In the genomic region with DNA sequence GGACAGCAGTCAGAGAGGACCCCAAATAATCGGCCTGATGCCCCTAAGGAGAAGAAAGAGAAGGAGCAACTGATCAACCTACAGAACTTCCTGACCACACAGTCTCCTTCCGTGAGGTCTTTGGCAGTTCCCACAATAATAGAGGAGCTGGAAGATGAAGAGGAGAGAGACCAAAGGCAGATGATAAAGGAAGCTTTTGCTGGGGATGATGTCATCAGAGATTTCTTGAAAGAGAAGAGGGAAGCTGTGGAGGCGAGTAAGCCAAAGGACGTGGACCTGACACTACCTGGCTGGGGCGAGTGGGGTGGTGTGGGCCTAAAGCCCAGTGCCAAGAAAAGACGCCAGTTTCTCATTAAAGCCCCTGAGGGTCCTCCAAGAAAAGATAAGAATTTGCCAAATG, we compare ENCODE assay signal across 4 cellular contexts. TPM values are rescaled to one million over a fixed set of nuclear protein-coding genes. Genes with fewer than 3 reads are reported as not detected.
A peak's percentile ranks its signal among the peaks of the same experiment; 100 is the strongest.
DNase-seq lines count a peak whose midpoint lies in the region; ATAC-seq, FAIRE-seq and TF ChIP-seq lines count a peak whose summit lies in the region.
"Not testable (repeated sequence)": the region's sequence is repeated elsewhere in the genome, so short reads cannot be mapped to it uniquely, and the experiment has no call there.

No MANE protein-coding gene starts in this region.

- H4K8ac ChIP-seq in IMR-90 (ENCODE audit: low read depth in 2 of 2, low read length in 2 of 2) = not testable (repeated sequence)

- FAIRE-seq in K562 (lab: Jason Lieb, UNC) = not testable (repeated sequence)

- H3K4me3 ChIP-seq in IMR-90 (ENCODE audit: insufficient read depth, low read depth, low read length); K562: not testable (repeated sequence)

- H3K9me3 ChIP-seq in IMR-90 (ENCODE audit: control insufficient read depth, insufficient read depth, low read length); K562 (replicated peaks; ENCODE audit: control insufficient read depth, insufficient read depth, low read depth, low read length): not testable (repeated sequence)

- H3K36me3 ChIP-seq in IMR-90 (ENCODE audit: control insufficient read depth, insufficient read depth, low read length) (peaks cover 15% of the 10 kb centered on the region), K562 (ENCODE audit: control insufficient read depth, insufficient read depth, low read length) (peaks cover 32% of the 10 kb centered on the region; the same call in 2 of the 3 replicates)

- H3K36me3 Mint-ChIP-seq in central memory CD8-positive, alpha-beta T cell (ENCODE audit: insufficient read depth) = peaks cover 14% of the 10 kb centered on the region
- peaks cover 50% of the 10 kb centered on the region for H3K36me3 Mint-ChIP-seq in neural crest cell (ENCODE audit: low read depth)

- not testable (repeated sequence) for H3K18ac ChIP-seq in IMR-90 (ENCODE audit: low read depth, low read length)

- H2BK120ac ChIP-seq in IMR-90 (ENCODE audit: low read depth, low read length) = not testable (repeated sequence)

- in situ Hi-C loops in IMR-90 (cut with MboI; ENCODE audit: low sequenced_read_pairs); K562 (cut with MboI): not testable (repeated sequence)

- H3K27ac Mint-ChIP-seq in central memory CD8-positive, alpha-beta T cell (ENCODE audit: low read depth) = peak overlapping the region; percentile 64
- H3K27ac Mint-ChIP-seq in neural crest cell (ENCODE audit: unreplicated experiment) = peak overlapping the region; percentile 53

- not testable (repeated sequence) for TF ChIP-seq RAD21 in IMR-90 (IDR thresholded peaks at IDR 0.05; ENCODE audit: low read length); K562 (CRISPR knock-in tag; conservative IDR thresholded peaks at IDR 0.05 in 1 of 2, IDR thresholded peaks at IDR 0.05 in 1 of 2)

- H4K5ac ChIP-seq in IMR-90 (ENCODE audit: low read depth, low read length) = not testable (repeated sequence)

- H2BK20ac ChIP-seq in IMR-90 (ENCODE audit: low read depth, low read length) = not testable (repeated sequence)

- H2AK9ac ChIP-seq in IMR-90 (replicated peaks; ENCODE audit: low read depth, low read length, poor library complexity) = not testable (repeated sequence)

- H3K23ac ChIP-seq in IMR-90 (ENCODE audit: low read depth, low read length) = not testable (repeated sequence)

- TF ChIP-seq POLR2A in IMR-90 (IDR thresholded peaks at IDR 0.05; ENCODE audit: low read depth, low read length); K562 (conservative IDR thresholded peaks at IDR 0.05): not testable (repeated sequence)

- not testable (repeated sequence) for H4K91ac ChIP-seq in IMR-90 (ENCODE audit: insufficient read depth, low read depth, low read length)

- not testable (repeated sequence) for H3K27me3 Mint-ChIP-seq in central memory CD8-positive, alpha-beta T cell; neural crest cell (ENCODE audit: low read depth)

- H3K9ac ChIP-seq in IMR-90 (ENCODE audit: low read depth, low read length); K562 (ENCODE audit: insufficient read depth in 1 of 2, low read depth in 2 of 2, low read length in 2 of 2): not testable (repeated sequence)

- not testable (repeated sequence) for ATAC-seq in IMR-90 (ENCODE audit: low read depth); K562; central memory CD8-positive, alpha-beta T cell (replicated peaks; ENCODE audit: extremely low read depth, poor library complexity, severe bottlenecking)

- H2AK5ac ChIP-seq in IMR-90 (ENCODE audit: low read depth, low read length) = not testable (repeated sequence)

- not testable (repeated sequence) for H2BK5ac ChIP-seq in IMR-90 (ENCODE audit: low read depth, low read length, poor library complexity, severe bottlenecking)

- not testable (repeated sequence) for H4K20me1 ChIP-seq in IMR-90 (ENCODE audit: insufficient read depth, low read length); K562 (replicated peaks; ENCODE audit: control insufficient read depth, insufficient read depth, low read length)

- POLR2A ChIA-PET in IMR-90 (lab: Charles Lee; ENCODE audit: unreplicated experiment); K562 (lab: Yijun Ruan, JAX): not testable (repeated sequence)

- H3K4ac ChIP-seq in IMR-90 (ENCODE audit: low read depth, low read length) = not testable (repeated sequence)

- DNase-seq in IMR-90; K562 (ENCODE audit: extremely low read depth in 1 of 4, low spot score in 3 of 4); central memory CD8-positive, alpha-beta T cell (ENCODE audit: low spot score in 2 of 2); neural crest cell (ENCODE audit: low read depth, low spot score): not testable (repeated sequence)

- H3K27me3 ChIP-seq in IMR-90 (ENCODE audit: control insufficient read depth, insufficient read depth, low read length); K562 (ENCODE audit: control insufficient read depth in 2 of 2, insufficient read depth in 2 of 2, low read length in 2 of 2): not testable (repeated sequence)

- H2BK15ac ChIP-seq in IMR-90 (ENCODE audit: low read depth, low read length) = not testable (repeated sequence)

- CTCF ChIA-PET in IMR-90 (lab: Yijun Ruan, JAX); K562 (lab: Yijun Ruan, JAX; ENCODE audit: low intra/inter-chr PET ratio): not testable (repeated sequence)

- H3K14ac ChIP-seq in IMR-90 (replicated peaks; ENCODE audit: low read depth, low read length) = not testable (repeated sequence)

- H3K9me1 ChIP-seq in IMR-90 (ENCODE audit: insufficient read depth, low read length); K562 (ENCODE audit: control insufficient read depth, insufficient read depth, low read length): not testable (repeated sequence)

- TSS peak; percentile 21 for BruUV-seq in IMR-90 (replicated peaks; lab: Mats Ljungman, UMichigan)
- BruUV-seq in K562 (replicated peaks; lab: Mats Ljungman, UMichigan) = not testable (repeated sequence)

- not testable (repeated sequence) for H3K4me2 ChIP-seq in IMR-90 (ENCODE audit: low read depth, low read length); K562 (ENCODE audit: insufficient read depth, low read length)

- H3K4me3 Mint-ChIP-seq in central memory CD8-positive, alpha-beta T cell; neural crest cell: not testable (repeated sequence)

- H3K79me1 ChIP-seq in IMR-90 (ENCODE audit: low read depth in 1 of 2, low read length in 2 of 2) = peaks cover 7 to 24% of the 10 kb centered on the region in 2 experiments; a peak in 2 of 4 replicates

- peaks cover 37% of the 10 kb centered on the region for H3K4me1 Mint-ChIP-seq in central memory CD8-positive, alpha-beta T cell
- not testable (repeated sequence) for H3K4me1 Mint-ChIP-seq in neural crest cell

- TF ChIP-seq EP300 in K562 (IDR thresholded peaks at IDR 0.05; ENCODE audit: low read length) = not testable (repeated sequence)

- H3K27ac ChIP-seq in IMR-90 (ENCODE audit: insufficient read depth, low read length); K562 (ENCODE audit: extremely low read depth, low read depth, low read length): not testable (repeated sequence)

- H3K9me3 Mint-ChIP-seq in central memory CD8-positive, alpha-beta T cell = not testable (repeated sequence)
- H3K9me3 Mint-ChIP-seq in neural crest cell = peaks cover 11% of the 10 kb centered on the region

- TF ChIP-seq CTCF in IMR-90 (conservative IDR thresholded peaks at IDR 0.05; ENCODE audit: low read depth, low read length); K562 (IDR thresholded peaks at IDR 0.05 in 2 of 3, conservative IDR thresholded peaks at IDR 0.05 in 1 of 3; ENCODE audit: insufficient read depth in 2 of 3, low read depth in 1 of 3, low read length in 3 of 3); neural crest cell (conservative IDR thresholded peaks at IDR 0.05): not testable (repeated sequence)

- not testable (repeated sequence) for H2AFZ ChIP-seq in IMR-90 (replicated peaks; ENCODE audit: low read length, poor library complexity); K562 (ENCODE audit: low read depth, low read length)

- peaks cover 17% of the 10 kb centered on the region; the same call in 2 of the 3 replicates for H3K79me2 ChIP-seq in K562 (ENCODE audit: control insufficient read depth, insufficient read depth, low read length)

- not testable (repeated sequence) for H3K4me1 ChIP-seq in IMR-90 (ENCODE audit: control insufficient read depth, insufficient read depth, low read length); K562 (replicated peaks in 1 of 2; ENCODE audit: control insufficient read depth in 2 of 2, insufficient read depth in 2 of 2, low read length in 2 of 2)

- no CpG with 5 or more reads among the region's 6 CpGs for WGBS in IMR-90 (ENCODE audit: extremely low coverage in 2 of 2, insufficient read length in 1 of 2), 2 experiments
- 82% methylated on average over 1 of the region's 6 CpGs for WGBS in K562 (ENCODE audit: insufficient coverage, low coverage, missing lambda C conversion rate)

- intact Hi-C loops in IMR-90 (cut with micrococcal nuclease); K562 (cut with micrococcal nuclease): not testable (repeated sequence)

- dilution Hi-C loops in IMR-90 (cut with HindIII; ENCODE audit: low sequenced_read_pairs, unreplicated experiment) = not testable (repeated sequence)

- not testable (repeated sequence) for H3K56ac ChIP-seq in IMR-90 (ENCODE audit: extremely low read depth, insufficient read depth, low read length)

RNA-seq across cellular contexts. Expression of gene UTP14C, which starts 5.9 kb away (rescaled TPM):
- total RNA-seq in IMR-90 (2012; rRNA removed) = 12.5 and 16.4 TPM in 2 replicates
- 7.1 and 8.2 TPM in 2 replicates for polyA plus RNA-seq in IMR-90 (2012; rRNA removed)
- 1.6 and 2.1 TPM in 2 replicates for polyA plus RNA-seq in IMR-90 (2012; cell fraction: cytosol; rRNA removed)
- polyA plus RNA-seq in IMR-90 (2012; cell fraction: nucleus; rRNA removed; ENCODE audit: low replicate concordance) = 0.85 and 7.2 TPM in 2 replicates
- total RNA-seq in K562 (2011; cell fraction: chromatin; rRNA removed; ENCODE audit: low replicate concordance) = 5.7 and 21.4 TPM in 2 replicates
- total RNA-seq in K562 (2011; cell fraction: nucleolus; rRNA removed) = 4.5 and 7.4 TPM in 2 replicates
- 11.3 and 17.3 TPM in 2 replicates for total RNA-seq in K562 (2011; cell fraction: nucleoplasm; rRNA removed)
- 5.7 TPM in 2 replicates for total RNA-seq in K562 (2014; rRNA removed)
- 8.6 and 9.4 TPM in 2 replicates for total RNA-seq in K562 (2014; rRNA removed; fragmentation: Illumina TruSeq; extraction: Trizol)
- 8.1 and 8.5 TPM in 2 replicates for total RNA-seq in K562 (2015; rRNA removed; fragmentation: Illumina TruSeq; extraction: Trizol)
- total RNA-seq in K562 (2021) = 6.0 and 6.1 TPM in 2 replicates
- 8.9 and 10.3 TPM in 2 replicates for polyA plus RNA-seq in K562 (2011; rRNA removed)
- polyA plus RNA-seq in K562 (2011; cell fraction: cytosol; rRNA removed) = 2.4 and 5.3 TPM in 2 replicates
- 3.2 and 4.1 TPM in 2 replicates for polyA plus RNA-seq in K562 (2011; cell fraction: nucleus; rRNA removed)
- 5.2 and 5.7 TPM in 2 replicates for polyA plus RNA-seq in K562 (2012)
- polyA plus RNA-seq in K562 (2014; fragmentation: Illumina TruSeq; extraction: Trizol) = 7.1 and 8.2 TPM in 2 replicates
- polyA plus RNA-seq in K562 (2014; fragmentation: Nextera tagmentation; extraction: Ambion mirVana) = 1 to 10 TPM; 3.4 to 3.9 TPM
- 4.9 and 5.0 TPM in 2 replicates for polyA plus RNA-seq in K562 (2014; rRNA removed)
- 16.2 and 17.5 TPM in 2 replicates for polyA minus RNA-seq in K562 (2011; rRNA and poly(A)+ RNA removed)
- polyA minus RNA-seq in K562 (2011; cell fraction: cytosol; rRNA and poly(A)+ RNA removed) = 5.3 and 7.8 TPM in 2 replicates
- 3.1 and 5.4 TPM in 2 replicates for polyA minus RNA-seq in K562 (2011; cell fraction: nucleus; rRNA and poly(A)+ RNA removed)
- total RNA-seq in neural crest cell = 19.7 and 20.5 TPM in 2 replicates

RNA-seq across cellular contexts. Expression of gene ALG11, which starts 18.2 kb away (rescaled TPM):
- total RNA-seq in IMR-90 (2012; rRNA removed) (12.7 and 25.6 TPM in 2 replicates), K562 (2014; rRNA removed) (7.3 and 8.1 TPM in 2 replicates), K562 (2014; rRNA removed; fragmentation: Illumina TruSeq; extraction: Trizol) (16.6 and 18.7 TPM in 2 replicates), K562 (2015; rRNA removed; fragmentation: Illumina TruSeq; extraction: Trizol) (11.8 and 12.3 TPM in 2 replicates), K562 (2021) (19.2 and 19.6 TPM in 2 replicates), neural crest cell (34.0 and 37.8 TPM in 2 replicates)
- polyA plus RNA-seq in IMR-90 (2012; rRNA removed) (6.5 and 10.0 TPM in 2 replicates), K562 (2011; rRNA removed) (9.9 and 17.2 TPM in 2 replicates), K562 (2014; fragmentation: Illumina TruSeq; extraction: Trizol) (9.3 and 11.2 TPM in 2 replicates), K562 (2014; fragmentation: Nextera tagmentation; extraction: Ambion mirVana) (10 to 100 TPM; 16.3 to 19.1 TPM), K562 (2014; rRNA removed) (7.4 and 8.2 TPM in 2 replicates)
- polyA plus RNA-seq in IMR-90 (2012; cell fraction: cytosol; rRNA removed) = 0.98 and 1.5 TPM in 2 replicates
- 2.8 and 10.4 TPM in 2 replicates for polyA plus RNA-seq in IMR-90 (2012; cell fraction: nucleus; rRNA removed; ENCODE audit: low replicate concordance)
- 24.6 and 59.2 TPM in 2 replicates for total RNA-seq in K562 (2011; cell fraction: chromatin; rRNA removed; ENCODE audit: low replicate concordance)
- 15.5 and 17.4 TPM in 2 replicates for total RNA-seq in K562 (2011; cell fraction: nucleolus; rRNA removed)
- 27.4 and 33.8 TPM in 2 replicates for total RNA-seq in K562 (2011; cell fraction: nucleoplasm; rRNA removed)
- 2.0 and 6.6 TPM in 2 replicates for polyA plus RNA-seq in K562 (2011; cell fraction: cytosol; rRNA removed)
- 7.9 and 8.6 TPM in 2 replicates for polyA plus RNA-seq in K562 (2011; cell fraction: nucleus; rRNA removed)
- 6.5 and 12.9 TPM in 2 replicates for polyA plus RNA-seq in K562 (2012)
- polyA minus RNA-seq in K562 (2011; rRNA and poly(A)+ RNA removed) = 22.2 and 25.3 TPM in 2 replicates
- polyA minus RNA-seq in K562 (2011; cell fraction: cytosol; rRNA and poly(A)+ RNA removed) = 7.9 and 8.8 TPM in 2 replicates
- polyA minus RNA-seq in K562 (2011; cell fraction: nucleus; rRNA and poly(A)+ RNA removed) = 12.7 and 22.5 TPM in 2 replicates

RNA-seq across cellular contexts. Expression of gene ATP7B, which starts 19.2 kb away (rescaled TPM):
- total RNA-seq in IMR-90 (2012; rRNA removed) (2.2 and 2.7 TPM in 2 replicates), K562 (2014; rRNA removed) (8.0 and 14.3 TPM in 2 replicates), K562 (2014; rRNA removed; fragmentation: Illumina TruSeq; extraction: Trizol) (8.3 and 8.5 TPM in 2 replicates), K562 (2015; rRNA removed; fragmentation: Illumina TruSeq; extraction: Trizol) (10.6 and 11.7 TPM in 2 replicates), K562 (2021) (16.5 and 20.4 TPM in 2 replicates), neural crest cell (11.0 and 11.6 TPM in 2 replicates)
- polyA plus RNA-seq in IMR-90 (2012; rRNA removed) (2.2 and 2.9 TPM in 2 replicates), K562 (2011; rRNA removed) (12.5 and 13.3 TPM in 2 replicates), K562 (2014; fragmentation: Illumina TruSeq; extraction: Trizol) (11.1 and 11.5 TPM in 2 replicates), K562 (2014; fragmentation: Nextera tagmentation; extraction: Ambion mirVana) (1 to 10 TPM; 1.1 to 1.4 TPM), K562 (2014; rRNA removed) (7.2 and 11.6 TPM in 2 replicates)
- polyA plus RNA-seq in IMR-90 (2012; cell fraction: cytosol; rRNA removed) = 0.97 and 1.7 TPM in 2 replicates
- polyA plus RNA-seq in IMR-90 (2012; cell fraction: nucleus; rRNA removed; ENCODE audit: low replicate concordance) = 7.2 and 9.2 TPM in 2 replicates
- total RNA-seq in K562 (2011; cell fraction: chromatin; rRNA removed; ENCODE audit: low replicate concordance) = 82.8 and 92.7 TPM in 2 replicates
- 45.1 and 54.2 TPM in 2 replicates for total RNA-seq in K562 (2011; cell fraction: nucleolus; rRNA removed)
- 55.9 and 62.3 TPM in 2 replicates for total RNA-seq in K562 (2011; cell fraction: nucleoplasm; rRNA removed)
- 6.8 and 7.9 TPM in 2 replicates for polyA plus RNA-seq in K562 (2011; cell fraction: cytosol; rRNA removed)
- polyA plus RNA-seq in K562 (2011; cell fraction: nucleus; rRNA removed) = 27.2 and 32.0 TPM in 2 replicates
- 13.5 and 17.6 TPM in 2 replicates for polyA plus RNA-seq in K562 (2012)
- 20.5 and 32.2 TPM in 2 replicates for polyA minus RNA-seq in K562 (2011; rRNA and poly(A)+ RNA removed)
- 11.3 and 13.2 TPM in 2 replicates for polyA minus RNA-seq in K562 (2011; cell fraction: cytosol; rRNA and poly(A)+ RNA removed)
- 30.6 and 44.5 TPM in 2 replicates for polyA minus RNA-seq in K562 (2011; cell fraction: nucleus; rRNA and poly(A)+ RNA removed)
